ENCODE assay signal across 20 cellular contexts in the genomic region with DNA sequence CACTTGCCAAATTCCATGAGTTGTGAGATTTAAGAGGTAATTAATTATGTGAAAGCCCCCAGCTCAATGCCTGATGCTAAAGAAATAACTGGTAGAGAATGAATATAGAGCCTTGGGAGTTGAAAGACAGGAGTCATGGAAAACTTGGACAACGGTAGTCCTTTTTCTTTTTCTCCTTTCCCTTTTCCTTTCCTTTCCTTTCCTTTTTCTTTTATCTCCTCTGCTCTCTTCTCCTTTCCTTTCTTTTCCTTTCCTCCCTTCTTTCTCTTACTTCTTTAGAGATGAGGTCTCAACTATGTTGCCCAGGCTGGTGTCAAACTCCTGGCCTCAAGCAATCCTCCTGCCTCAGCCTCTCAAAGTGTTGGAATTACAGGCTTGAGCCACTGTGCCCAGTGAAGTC. TPM values are rescaled to one million over a fixed set of nuclear protein-coding genes. Genes with fewer than 3 reads are reported as not detected.
"Had no signal": no experiment of that assay in that cellular context is flagged by ENCODE, and none has a peak within 500 bp of the region (broad histone marks: within the 10 kb centered on the region; RNA-seq: fewer than 3 reads in every experiment).

No MANE protein-coding gene starts in this region.

- H3K27ac ChIP-seq: HL-60, RWPE1 had no signal

- H3K27me3 ChIP-seq: MG63 had no signal

- H3K36me3 Mint-ChIP-seq: IgD-negative memory B cell had no signal

- H3K36me3 ChIP-seq: MG63 had no signal

- H3K4me3 ChIP-seq: MG63 had no signal

- H3K4me1 Mint-ChIP-seq: IgD-negative memory B cell had no signal

- DNase-seq: KBM-7, NCI-H1092 treated with DMSO at 0.1 percent for 48 hours, NCI-H1436, NCI-H187, NCI-H2029, NCI-H2081 treated with DMSO at 0.1 percent for 48 hours, NCI-H2171, NCI-H226, NCI-H446, NCI-H510A, NCI-H524 treated with DMSO at 0.1 percent for 48 hours, NCI-H69, NCI-H774, SHP77, SK-N-SH, SW 1271 had no signal

- H3K4me3 Mint-ChIP-seq: IgD-negative memory B cell had no signal

- H3K9me3 ChIP-seq: MG63, SK-N-SH had no signal

- H3K4me2 ChIP-seq: SK-N-SH had no signal

- H3K9ac ChIP-seq: SK-N-SH had no signal

RNA-seq across cellular contexts. Expression of a gene that starts 7.9 kb away (rescaled TPM):
- polyA plus RNA-seq: IgD-negative memory B cell had no signal
